In the genomic region with DNA sequence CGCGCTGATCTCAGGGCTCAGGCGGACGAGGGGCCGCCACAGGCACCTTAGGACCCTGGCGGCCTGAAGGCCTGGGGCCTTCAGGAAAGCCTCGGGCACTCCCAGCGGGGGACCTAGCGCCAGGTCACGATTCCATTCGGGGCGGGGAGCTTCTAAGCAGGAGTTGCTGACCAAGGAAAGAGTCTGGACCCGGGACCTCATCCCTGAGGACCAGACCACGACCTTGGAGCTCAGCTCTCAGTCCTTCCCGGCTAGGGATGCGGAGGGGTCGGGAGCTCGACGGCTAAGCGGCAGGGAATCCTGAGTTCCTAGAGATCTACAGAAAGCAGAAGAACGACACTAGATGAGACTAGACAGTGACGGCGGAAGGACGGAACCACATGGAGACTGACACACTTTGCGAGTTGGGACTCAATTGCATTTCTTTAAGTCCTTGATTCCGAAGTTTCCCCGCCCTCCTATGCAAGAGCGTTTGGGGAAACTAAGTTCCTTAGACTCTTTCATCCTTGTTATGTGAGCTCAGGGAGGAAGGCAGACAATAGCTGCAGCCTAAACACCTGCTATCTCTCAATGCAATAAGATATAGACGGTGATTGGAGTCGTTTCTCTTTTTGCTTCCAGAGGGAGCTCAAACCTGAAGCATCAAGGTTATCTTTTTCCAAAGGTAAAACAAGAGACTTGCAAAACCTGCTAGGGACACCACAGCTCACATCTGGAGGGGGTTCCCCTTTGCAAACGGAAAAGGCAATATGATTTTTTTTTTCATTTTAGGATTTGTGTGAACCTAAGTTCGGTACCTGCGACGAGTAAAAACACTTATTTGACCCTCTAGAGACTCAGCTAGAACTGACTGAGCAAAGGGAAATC, we compare ENCODE assay signal across 9 cellular contexts. TPM values are rescaled to one million over a fixed set of nuclear protein-coding genes. Genes with fewer than 3 reads are reported as not detected.
DNase-seq lines count a peak whose midpoint lies in the region; ATAC-seq and TF ChIP-seq lines count a peak whose summit lies in the region.
"Had no signal": no experiment of that assay in that cellular context is flagged by ENCODE, and none has a peak within 500 bp of the region (broad histone marks: within the 10 kb centered on the region; RNA-seq: fewer than 3 reads in every experiment).

No MANE protein-coding gene starts in this region.

- CTCF ChIA-PET in CD4-positive, alpha-beta memory T cell (lab: Charles Lee; ENCODE audit: partially characterized antibody): no interaction called here

- no peak overlapping the region for H3K23ac ChIP-seq in neuronal stem cell (ENCODE audit: low read depth, low read length, poor library complexity)

- H2BK15ac ChIP-seq in neuronal stem cell (ENCODE audit: low read length): peak overlapping the region; percentile 12

- no peak for ATAC-seq in GM18505 (IDR thresholded peaks at IDR 0.05; ENCODE audit: unreplicated experiment)
- ATAC-seq in GM19023 (IDR thresholded peaks at IDR 0.05; ENCODE audit: unreplicated experiment): no peak

- H4K91ac ChIP-seq in neuronal stem cell (ENCODE audit: low read depth, low read length, poor library complexity): no peak overlapping the region

- H2BK12ac ChIP-seq in neuronal stem cell (ENCODE audit: low read length): no peak overlapping the region

- TF ChIP-seq CTCF in endodermal cell (conservative IDR thresholded peaks at IDR 0.05) (no peak), foreskin fibroblast (IDR thresholded peaks at IDR 0.05; ENCODE audit: low read depth, low read length) (no peak)

- H4K8ac ChIP-seq in neuronal stem cell (ENCODE audit: low read depth, low read length): no peak overlapping the region

- H3K9me3 Mint-ChIP-seq in CD4-positive, alpha-beta memory T cell: peaks cover 0 to 8% (median under 1%) of the 10 kb centered on the region in 8 donors
- no peaks in the 10 kb centered on the region for H3K9me3 Mint-ChIP-seq in endodermal cell

- H3K27ac ChIP-seq in CD4-positive, alpha-beta memory T cell (ENCODE audit: low read depth, low read length): no peak overlapping the region
- H3K27ac ChIP-seq in endodermal cell (ENCODE audit: low read depth, low read length) (no peak overlapping the region), neuronal stem cell (replicated peaks; ENCODE audit: low read length) (no peak overlapping the region)

- H3K9ac ChIP-seq in endodermal cell (ENCODE audit: extremely low read depth, low read length, poor library complexity, severe bottlenecking) (no peak overlapping the region), neuronal stem cell (ENCODE audit: low read depth, low read length, poor library complexity) (no peak overlapping the region)

- POLR2A ChIA-PET in CD4-positive, alpha-beta memory T cell (lab: Charles Lee; ENCODE audit: partially characterized antibody): no interaction called here

- H2AK5ac ChIP-seq in neuronal stem cell (ENCODE audit: low read depth, low read length): peak overlapping the region; percentile 6

- no peak overlapping the region for H3K4ac ChIP-seq in neuronal stem cell (ENCODE audit: low read length)

- intact Hi-C loops in CD4-positive, alpha-beta memory T cell (cut with micrococcal nuclease): no loop called here

- peak overlapping the region; percentile 93 for H3K18ac ChIP-seq in neuronal stem cell (ENCODE audit: low read length)

- H3K27me3 ChIP-seq in CD4-positive, alpha-beta memory T cell (ENCODE audit: insufficient read depth, low read length): peaks cover 67% of the 10 kb centered on the region
- H3K27me3 ChIP-seq in H7 (ENCODE audit: control insufficient read depth, insufficient read depth, low read length) (peaks cover 92% of the 10 kb centered on the region), endodermal cell (ENCODE audit: control insufficient read depth, insufficient read depth, low read length, poor library complexity, severe bottlenecking) (peaks cover 98% of the 10 kb centered on the region), neuronal stem cell (ENCODE audit: control insufficient read depth in 3 of 3, insufficient read depth in 3 of 3, low read depth in 1 of 3, low read length in 3 of 3) (peaks cover 0 to 45% (median 0%) of the 10 kb centered on the region in 3 experiments)

- no peak overlapping the region for H2BK5ac ChIP-seq in neuronal stem cell (ENCODE audit: low read length)

- 6 to 17% methylated on average over 26 to 34 of the region's 34 CpGs for WGBS in endodermal cell (ENCODE audit: insufficient coverage in 1 of 2, insufficient read length in 1 of 2), 2 experiments
- WGBS in neuronal stem cell (ENCODE audit: extremely low coverage in 2 of 2, insufficient read length in 2 of 2, insufficient replicate concordance in 1 of 2), 2 donors: no CpG with 5 or more reads among the region's 34 CpGs

- DNase-seq in CD4-positive, alpha-beta memory T cell: no peak
- peak; percentile 72 for DNase-seq in H7
- peak; percentile 81 for DNase-seq in endodermal cell
- no peak for DNase-seq in neuronal stem cell (ENCODE audit: low spot score)
- DNase-seq in NCI-H2171 treated with DMSO at 0.1 percent for 48 hours (lab: John Stamatoyannopoulos, UW): no peak
- no peak for DNase-seq in foreskin fibroblast
- DNase-seq: NCI-H1417 treated with DMSO at 0.1 percent for 48 hours had no signal

- no peaks in the 10 kb centered on the region for H3K9me3 ChIP-seq in CD4-positive, alpha-beta memory T cell (ENCODE audit: control insufficient read depth in 1 of 2, low read length in 2 of 2)
- no peaks in the 10 kb centered on the region for H3K9me3 ChIP-seq in endodermal cell (ENCODE audit: control insufficient read depth, low read length)
- peaks cover 0 to 43% of the 10 kb centered on the region in 2 donors for H3K9me3 ChIP-seq in neuronal stem cell (replicated peaks in 1 of 2; ENCODE audit: control insufficient read depth in 2 of 2, insufficient read depth in 1 of 2, low read depth in 1 of 2, low read length in 2 of 2)

- no peaks in the 10 kb centered on the region for H3K36me3 Mint-ChIP-seq in CD4-positive, alpha-beta memory T cell
- no peaks in the 10 kb centered on the region for H3K36me3 Mint-ChIP-seq in endodermal cell (ENCODE audit: low read depth)

- no peak overlapping the region for H3K4me3 ChIP-seq in CD4-positive, alpha-beta memory T cell (ENCODE audit: low read length in 2 of 2)
- H3K4me3 ChIP-seq in H7 (ENCODE audit: insufficient read depth, low read depth, low read length) (peak overlapping the region; percentile 46), endodermal cell (ENCODE audit: low read length) (peak overlapping the region; percentile 56), neuronal stem cell (ENCODE audit: low read length in 2 of 2) (no peak overlapping the region), foreskin fibroblast (ENCODE audit: low read depth in 1 of 2, low read length in 2 of 2) (no peak overlapping the region)

- H2AFZ ChIP-seq in neuronal stem cell (ENCODE audit: low read length): no peak overlapping the region

- peak overlapping the region in 4 of 7 donors; percentile 26 to 60 (median 56) for H3K27ac Mint-ChIP-seq in CD4-positive, alpha-beta memory T cell
- no peak overlapping the region for H3K27ac Mint-ChIP-seq in endodermal cell

- peaks cover 66 to 74% of the 10 kb centered on the region in 2 donors for H3K27me3 Mint-ChIP-seq in CD4-positive, alpha-beta memory T cell
- peaks cover 95% of the 10 kb centered on the region for H3K27me3 Mint-ChIP-seq in endodermal cell (ENCODE audit: insufficient read depth)

- peak overlapping the region; percentile 94 for H3K4me2 ChIP-seq in neuronal stem cell (ENCODE audit: insufficient read depth, low read length, poor library complexity, severe bottlenecking)

- H3K4me3 Mint-ChIP-seq in CD4-positive, alpha-beta memory T cell: peak overlapping the region in 6 of 8 donors; percentile 21 to 71 (median 52)
- peak overlapping the region; percentile 51 for H3K4me3 Mint-ChIP-seq in endodermal cell

- H3K79me1 ChIP-seq in neuronal stem cell (ENCODE audit: low read depth, low read length): no peaks in the 10 kb centered on the region

- no peak for TF ChIP-seq POLR2A in GM18505 (IDR thresholded peaks at IDR 0.05; ENCODE audit: borderline replicate concordance, extremely low read depth, insufficient read depth, insufficient read length)

- no peak overlapping the region for H2BK120ac ChIP-seq in neuronal stem cell (ENCODE audit: low read depth, low read length)

- H3K36me3 ChIP-seq in CD4-positive, alpha-beta memory T cell (ENCODE audit: insufficient read depth, low read length): no peaks in the 10 kb centered on the region
- H3K36me3 ChIP-seq in H7 (replicated peaks; ENCODE audit: control insufficient read depth, insufficient read depth, low read length) (no peaks in the 10 kb centered on the region), endodermal cell (ENCODE audit: control insufficient read depth, insufficient read depth, low read length) (no peaks in the 10 kb centered on the region), neuronal stem cell (replicated peaks in 1 of 2; ENCODE audit: control insufficient read depth in 2 of 2, insufficient read depth in 2 of 2, low read length in 2 of 2) (peaks cover 0 to 72% of the 10 kb centered on the region in 2 donors)

- peaks cover 8 to 35% (median 19%) of the 10 kb centered on the region in 4 donors for H3K4me1 Mint-ChIP-seq in CD4-positive, alpha-beta memory T cell
- H3K4me1 Mint-ChIP-seq in endodermal cell: peaks cover 21% of the 10 kb centered on the region

- peaks cover 17% of the 10 kb centered on the region for H3K4me1 ChIP-seq in CD4-positive, alpha-beta memory T cell (ENCODE audit: insufficient read depth, low read length)
- H3K4me1 ChIP-seq in endodermal cell (ENCODE audit: control insufficient read depth, insufficient read depth, low read length) (no peaks in the 10 kb centered on the region), neuronal stem cell (ENCODE audit: control insufficient read depth in 2 of 2, insufficient read depth in 1 of 2, low read depth in 1 of 2, low read length in 2 of 2) (peaks cover 21 to 42% of the 10 kb centered on the region in 2 donors)

- H3K14ac ChIP-seq in neuronal stem cell (ENCODE audit: low read length): no peak overlapping the region

RNA-seq across cellular contexts. Expression of a gene that starts 9.7 kb away (rescaled TPM):
- not detected for total RNA-seq in CD4-positive, alpha-beta memory T cell
- polyA plus RNA-seq in CD4-positive, alpha-beta memory T cell: not detected
- 1.1 and 1.8 TPM in 2 replicates for total RNA-seq in H7 (2014; rRNA removed; shearing (Covaris generic))
- 1 to 10 TPM; 1.4 to 3.3 TPM for total RNA-seq in endodermal cell
- polyA plus RNA-seq in endodermal cell (2013, experiment 1 of 2): 37.1 TPM
- polyA plus RNA-seq in endodermal cell (2013, experiment 2 of 2): 26.7 TPM
- polyA plus RNA-seq in neuronal stem cell (2013, experiment 1 of 2): 12.0 TPM
- polyA plus RNA-seq in neuronal stem cell (2013, experiment 2 of 2): 12.9 TPM

RNA-seq across cellular contexts. Expression of a gene that starts 11.7 kb away (rescaled TPM):
- not detected for total RNA-seq in CD4-positive, alpha-beta memory T cell
- polyA plus RNA-seq in CD4-positive, alpha-beta memory T cell: not detected
- total RNA-seq in H7 (2014; rRNA removed; shearing (Covaris generic)): not detected in 2 replicates
- under 1 TPM in 1 of 2 donors, not detected in 1; 0.22 TPM for total RNA-seq in endodermal cell
- polyA plus RNA-seq in endodermal cell (2013, experiment 1 of 2): 304 TPM
- 263 TPM for polyA plus RNA-seq in endodermal cell (2013, experiment 2 of 2)
- polyA plus RNA-seq in neuronal stem cell (2013, experiment 1 of 2): 63.6 TPM
- polyA plus RNA-seq in neuronal stem cell (2013, experiment 2 of 2): 66.2 TPM

Comparison
In these comparisons a context has a peak if more than half of its experiments do, and no peak if none do; other contexts are left out.
1. DNase-seq: peak in H7 (single experiment) and endodermal cell (single experiment); none in CD4-positive, alpha-beta memory T cell (0 of 5), neuronal stem cell (single experiment), NCI-H2171 treated with DMSO at 0.1 percent for 48 hours (single experiment) and foreskin fibroblast (0 of 2).
2. H3K4me3 ChIP-seq: peak in H7 (single experiment) and endodermal cell (single experiment); none in CD4-positive, alpha-beta memory T cell (0 of 2), neuronal stem cell (0 of 2) and foreskin fibroblast (0 of 2).